In the genomic region with DNA sequence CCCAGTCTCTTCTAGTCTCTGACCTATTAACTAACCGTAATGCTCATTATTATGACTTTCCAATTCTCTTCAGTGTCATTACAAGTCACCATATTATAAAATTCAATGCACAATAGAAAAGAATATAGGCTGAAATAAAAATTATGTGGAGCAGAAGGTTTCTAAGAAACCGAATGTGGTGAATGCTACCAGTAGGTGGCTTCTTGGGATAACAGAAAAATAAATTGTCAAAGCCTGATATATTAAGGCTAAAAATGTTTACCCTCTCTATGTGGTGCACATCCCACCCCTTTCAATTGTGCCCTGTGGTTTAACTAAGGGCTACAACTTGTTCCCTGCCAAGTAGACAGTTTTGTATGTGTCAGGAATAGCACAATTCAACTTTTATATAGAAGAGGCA, we compare ENCODE assay signal across 14 cellular contexts.
DNase-seq lines count a peak whose midpoint lies in the region; ATAC-seq and TF ChIP-seq lines count a peak whose summit lies in the region.
"Had no signal": no experiment of that assay in that cellular context is flagged by ENCODE, and none has a peak within 500 bp of the region (broad histone marks: within the 10 kb centered on the region; RNA-seq: fewer than 3 reads in every experiment).

No MANE protein-coding gene starts in this region.

- no peaks in the 10 kb centered on the region for H3K9me2 ChIP-seq in PC-9 (ENCODE audit: insufficient read depth)

- POLR2A ChIA-PET in PC-9 (lab: Charles Lee; ENCODE audit: unreplicated experiment): no interaction called here

- CTCF ChIA-PET in PC-9 (lab: Charles Lee): no interaction called here

- no TSS peak for BruUV-seq in PC-9 (replicated peaks; lab: Mats Ljungman, UMichigan)

- 52 to 64% methylated on average over 2 of the region's 2 CpGs for WGBS in heart right ventricle, 2 donors

- H3K79me2 ChIP-seq in PC-9 (ENCODE audit: low read depth): no peaks in the 10 kb centered on the region

- H3K27ac ChIP-seq in left ventricle myocardium inferior (replicated peaks): no peak overlapping the region
- no peak overlapping the region for H3K27ac ChIP-seq in heart right ventricle
- H3K27ac ChIP-seq in PC-9: no peak overlapping the region
- H3K27ac ChIP-seq in tibial artery: no peak overlapping the region
- H3K27ac ChIP-seq: SK-N-MC, spleen had no signal

- intact Hi-C loops in left ventricle myocardium inferior (cut with micrococcal nuclease): no loop called here
- intact Hi-C loops in heart right ventricle (cut with DNase I): no loop called here
- intact Hi-C loops in PC-9 (cut with micrococcal nuclease; ENCODE audit: unreplicated experiment): no loop called here
- intact Hi-C loops in tibial artery (cut with DNase I; ENCODE audit: low total_unique reads): no loop called here

- H4K20me1 ChIP-seq in PC-9 (ENCODE audit: insufficient read depth): no peaks in the 10 kb centered on the region

- H3K4me1 ChIP-seq in left ventricle myocardium inferior (no peaks in the 10 kb centered on the region), heart right ventricle (no peaks in the 10 kb centered on the region), PC-9 (replicated peaks; ENCODE audit: insufficient read depth) (no peaks in the 10 kb centered on the region), tibial artery (no peaks in the 10 kb centered on the region)
- H3K4me1 ChIP-seq: spleen had no signal

- H3K9me3 ChIP-seq in left ventricle myocardium inferior (replicated peaks) (peaks cover 3% of the 10 kb centered on the region), heart right ventricle (peaks cover 0 to 3% (median 0%) of the 10 kb centered on the region in 11 donors), PC-9 (ENCODE audit: insufficient read depth, low read depth) (no peaks in the 10 kb centered on the region), tibial artery (no peaks in the 10 kb centered on the region)

- DNase-seq in left ventricle myocardium inferior: no peak
- no peak for DNase-seq in heart right ventricle
- DNase-seq in PC-9: no peak
- peak; percentile 0 for DNase-seq in fibroblast of mammary gland (ENCODE audit: low read depth)
- DNase-seq in activated T-cell treated with anti-CD3 and anti-CD28 coated beads, Interleukin-2, amount 50 U/mL, for 1 hour: no peak
- no peak for DNase-seq in tibial artery
- DNase-seq: effector CD8-positive, alpha-beta T cell; GOT3; Karpas-422; NCI-H2107; spleen had no signal

- ATAC-seq in heart right ventricle: no peak
- no peak for ATAC-seq in esophagus mucosa
- no peak for ATAC-seq in HG03342 (IDR thresholded peaks at IDR 0.05; ENCODE audit: unreplicated experiment)

- no peaks in the 10 kb centered on the region for H3K36me3 ChIP-seq in left ventricle myocardium inferior
- no peaks in the 10 kb centered on the region for H3K36me3 ChIP-seq in heart right ventricle
- no peaks in the 10 kb centered on the region for H3K36me3 ChIP-seq in PC-9 (ENCODE audit: low read depth)
- no peaks in the 10 kb centered on the region for H3K36me3 ChIP-seq in tibial artery
- H3K36me3 ChIP-seq: spleen had no signal

- H3K4me2 ChIP-seq in PC-9: no peak overlapping the region

- H3F3A ChIP-seq in PC-9 (ENCODE audit: insufficient read depth, low read depth): no peaks in the 10 kb centered on the region

- no peaks in the 10 kb centered on the region for H3K27me3 ChIP-seq in left ventricle myocardium inferior (ENCODE audit: low read depth)
- no peaks in the 10 kb centered on the region for H3K27me3 ChIP-seq in heart right ventricle
- H3K27me3 ChIP-seq in PC-9 (ENCODE audit: insufficient read depth, low read depth): no peaks in the 10 kb centered on the region
- H3K27me3 ChIP-seq in tibial artery: no peaks in the 10 kb centered on the region
- H3K27me3 ChIP-seq: spleen had no signal

- TF ChIP-seq CTCF in left ventricle myocardium inferior (IDR thresholded peaks at IDR 0.05; ENCODE audit: borderline replicate concordance) (peak; percentile 18), heart right ventricle (IDR thresholded peaks at IDR 0.05) (peak in 2 of 9 donors; percentile 10 to 17), PC-9 (conservative IDR thresholded peaks at IDR 0.05) (peak; percentile 36; the same call in 1 of the 2 replicates), fibroblast of mammary gland (conservative IDR thresholded peaks at IDR 0.05; ENCODE audit: control insufficient read depth, insufficient read depth, low read depth, low read length) (no peak), tibial artery (IDR thresholded peaks at IDR 0.05) (no peak)

- H2AFZ ChIP-seq in PC-9: no peak overlapping the region

- no peak overlapping the region for H3K4me3 ChIP-seq in left ventricle myocardium inferior
- no peak overlapping the region for H3K4me3 ChIP-seq in heart right ventricle
- no peak overlapping the region for H3K4me3 ChIP-seq in PC-9
- no peak overlapping the region for H3K4me3 ChIP-seq in fibroblast of mammary gland (ENCODE audit: control insufficient read depth, low read depth, low read length)
- no peak overlapping the region for H3K4me3 ChIP-seq in tibial artery
- H3K4me3 ChIP-seq: SK-N-MC, spleen had no signal

Comparison
In these comparisons a context has a peak if more than half of its experiments do, and no peak if none do; other contexts are left out.
1. CTCF ChIP-seq: peak in left ventricle myocardium inferior (single experiment) and PC-9 (single experiment); none in fibroblast of mammary gland (single experiment) and tibial artery (0 of 2).